Comparison of ENCODE assay signal across 7 cellular contexts in the genomic region with DNA sequence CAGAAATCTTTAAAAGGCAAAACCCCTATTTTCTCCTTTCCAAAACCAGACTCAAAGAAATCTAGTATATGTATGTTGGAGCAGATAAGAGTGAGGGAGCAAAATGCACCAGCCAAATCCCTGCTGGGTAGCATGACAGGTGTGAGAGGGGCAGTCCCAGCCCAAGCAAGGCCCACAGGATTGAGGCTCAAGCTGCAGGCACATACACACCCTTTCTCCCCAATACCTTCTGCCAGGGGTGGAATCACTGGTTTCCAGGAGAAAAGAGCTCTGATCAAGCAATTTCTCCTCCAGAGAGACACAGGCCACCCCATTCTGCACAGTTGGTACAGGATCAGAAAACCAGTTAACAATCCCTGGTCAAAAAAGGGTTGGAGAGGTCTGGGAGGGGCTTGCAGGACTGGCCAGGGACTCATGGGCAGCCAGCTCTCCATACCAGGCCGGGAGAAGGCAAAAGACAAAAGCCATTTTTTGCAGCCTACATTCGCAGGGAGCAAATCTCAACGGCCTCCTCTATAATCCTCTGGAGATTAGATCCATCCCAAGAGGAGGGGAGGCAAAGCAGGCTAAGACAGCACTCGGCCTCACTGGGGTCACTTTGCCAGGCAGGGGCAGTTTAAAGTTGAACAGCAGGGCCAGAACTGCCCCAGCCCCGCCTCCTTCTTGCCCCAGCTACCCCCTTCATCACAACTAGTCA. TPM values are rescaled to one million over a fixed set of nuclear protein-coding genes. Genes with fewer than 3 reads are reported as not detected.
DNase-seq lines count a peak whose midpoint lies in the region; ATAC-seq and TF ChIP-seq lines count a peak whose summit lies in the region.

No MANE protein-coding gene starts in this region.

- H3K79me2 ChIP-seq in hepatocyte = peaks cover 73% of the 10 kb centered on the region

- TF ChIP-seq POLR2A in spleen (IDR thresholded peaks at IDR 0.05) = no peak

- no peaks in the 10 kb centered on the region for H3K9me3 ChIP-seq in HAP-1
- H3K9me3 ChIP-seq in WERI-Rb-1 (ENCODE audit: severe bottlenecking) = no peaks in the 10 kb centered on the region
- no peaks in the 10 kb centered on the region for H3K9me3 ChIP-seq in hepatocyte (ENCODE audit: low read depth)
- no peaks in the 10 kb centered on the region for H3K9me3 ChIP-seq in spleen

- no peak overlapping the region for H2AFZ ChIP-seq in hepatocyte

- no peaks in the 10 kb centered on the region for H3K9me2 ChIP-seq in hepatocyte (replicated peaks; ENCODE audit: insufficient read depth)

- ATAC-seq in GM19452 (IDR thresholded peaks at IDR 0.05; ENCODE audit: unreplicated experiment) = no peak

- peak overlapping the region; percentile 99 for H3K4me2 ChIP-seq in hepatocyte

- H3K27me3 ChIP-seq in HAP-1 (ENCODE audit: low read depth) = no peaks in the 10 kb centered on the region
- no peaks in the 10 kb centered on the region for H3K27me3 ChIP-seq in WERI-Rb-1 (ENCODE audit: insufficient read depth, low read depth, severe bottlenecking)
- H3K27me3 ChIP-seq in hepatocyte = no peaks in the 10 kb centered on the region
- H3K27me3 ChIP-seq in spleen (replicated peaks in 1 of 7) = no peaks in the 10 kb centered on the region

- peaks cover 60% of the 10 kb centered on the region for H4K20me1 ChIP-seq in hepatocyte (ENCODE audit: insufficient read depth, poor library complexity, severe bottlenecking)

- peaks cover 15% of the 10 kb centered on the region for H3K4me1 ChIP-seq in HAP-1
- H3K4me1 ChIP-seq in hepatocyte (ENCODE audit: insufficient read depth) = peaks cover 34% of the 10 kb centered on the region
- H3K4me1 ChIP-seq in spleen = peaks cover 39 to 82% (median 63%) of the 10 kb centered on the region in 6 donors

- WGBS in hepatocyte (ENCODE audit: low lambda C conversion rate, missing lambda C conversion rate) = 9% methylated on average over 5 of the region's 5 CpGs
- 1 to 7% (median 3%) methylated on average over 4 to 5 of the region's 5 CpGs for WGBS in spleen, 5 donors

- H3K4me3 ChIP-seq in HAP-1 = peak overlapping the region; percentile 91
- peak overlapping the region; percentile 93 for H3K4me3 ChIP-seq in WERI-Rb-1 (ENCODE audit: low read depth, low read length)
- H3K4me3 ChIP-seq in hepatocyte = peak overlapping the region; percentile 100
- peak overlapping the region; percentile 83 to 97 (median 93) for H3K4me3 ChIP-seq in spleen

- H3K36me3 ChIP-seq in HAP-1 (replicated peaks) = peaks cover 22% of the 10 kb centered on the region
- peaks cover 48% of the 10 kb centered on the region for H3K36me3 ChIP-seq in WERI-Rb-1
- no peaks in the 10 kb centered on the region for H3K36me3 ChIP-seq in hepatocyte (replicated peaks; ENCODE audit: insufficient read depth, low read depth)
- H3K36me3 ChIP-seq in spleen = peaks cover 4 to 18% (median 17%) of the 10 kb centered on the region in 6 donors

- intact Hi-C loops in spleen (cut with DNase I; ENCODE audit: low total_unique reads) = no loop called here

- TF ChIP-seq CTCF in WERI-Rb-1 (IDR thresholded peaks at IDR 0.05; ENCODE audit: low read depth, low read length) (no peak), hepatocyte (IDR thresholded peaks at IDR 0.05; ENCODE audit: poor library complexity) (no peak), spleen (IDR thresholded peaks at IDR 0.05 in 8 of 11, conservative IDR thresholded peaks at IDR 0.05 in 3 of 11) (no peak), GM20000 (IDR thresholded peaks at IDR 0.05; ENCODE audit: extremely low read depth, missing control alignments) (no peak)

- DNase-seq in HAP-1 (ENCODE audit: low spot score in 2 of 2) = no peak
- peak; percentile 69 for DNase-seq in WERI-Rb-1
- DNase-seq in hepatocyte (ENCODE audit: low spot score) = no peak
- DNase-seq in spleen = no peak
- DNase-seq in GM20000 (ENCODE audit: low spot score) = no peak
- DNase-seq in midbrain (lab: John Stamatoyannopoulos, UW) = no peak

- in situ Hi-C loops in HAP-1 (cut with MboI; ENCODE audit: low sequenced_read_pairs) = no loop called here

- H3K27ac ChIP-seq in WERI-Rb-1 (peak overlapping the region; percentile 100), hepatocyte (peak overlapping the region; percentile 99), spleen (peak overlapping the region; percentile 6 to 99 (median 97))

RNA-seq across cellular contexts. Expression of gene KMT2D, which starts 2.1 kb away (rescaled TPM):
- total RNA-seq in hepatocyte = 18.2 and 37.3 TPM in 2 replicates
- 31.2 and 39.8 TPM in 2 replicates for polyA plus RNA-seq in hepatocyte
- 100 to 1,000 TPM; 115 to 172 (median 163) TPM for total RNA-seq in spleen
- polyA plus RNA-seq in spleen = 10 to 100 TPM in 1 of 3 donors, 1 to 10 TPM in 2; 5.1 to 42.1 (median 6.0) TPM

RNA-seq across cellular contexts. Expression of gene RHEBL1, which starts 11.3 kb away (rescaled TPM):
- 0.30 TPM in 1 of 2 replicates, not detected in the other for total RNA-seq in hepatocyte
- not detected in 2 replicates for polyA plus RNA-seq in hepatocyte
- 1 to 10 TPM; 2.0 to 4.3 (median 2.5) TPM for total RNA-seq in spleen
- 1 to 10 TPM; 3.9 to 6.7 (median 5.5) TPM for polyA plus RNA-seq in spleen

RNA-seq across cellular contexts. Expression of gene DHH, which starts 36.1 kb away (rescaled TPM):
- total RNA-seq in hepatocyte (0.28 TPM in 1 of 2 replicates, not detected in the other), spleen (1 to 10 TPM in 3 of 7 donors, under 1 TPM in 4; 0.33 to 2.6 (median 0.79) TPM)
- polyA plus RNA-seq in hepatocyte (not detected in 2 replicates), spleen (under 1 TPM; 0.09 to 0.74 (median 0.59) TPM)

RNA-seq across cellular contexts. Expression of gene PRKAG1, which starts 39.9 kb away (rescaled TPM):
- total RNA-seq in hepatocyte (61.5 and 69.8 TPM in 2 replicates), spleen (10 to 100 TPM; 40.2 to 47.2 (median 44.6) TPM)
- polyA plus RNA-seq in hepatocyte (39.9 and 46.0 TPM in 2 replicates), spleen (10 to 100 TPM; 34.1 to 41.4 (median 39.8) TPM)

RNA-seq across cellular contexts. Expression of gene LMBR1L, which starts 52.1 kb away (rescaled TPM):
- 33.3 and 55.1 TPM in 2 replicates for total RNA-seq in hepatocyte
- 74.1 and 79.8 TPM in 2 replicates for polyA plus RNA-seq in hepatocyte
- 100 to 1,000 TPM in 2 of 7 donors, 10 to 100 TPM in 5; 60.3 to 108 (median 85.8) TPM for total RNA-seq in spleen
- 10 to 100 TPM; 44.1 to 78.0 (median 61.2) TPM for polyA plus RNA-seq in spleen
